ENCODE assay signal across 8 cellular contexts in the genomic region with DNA sequence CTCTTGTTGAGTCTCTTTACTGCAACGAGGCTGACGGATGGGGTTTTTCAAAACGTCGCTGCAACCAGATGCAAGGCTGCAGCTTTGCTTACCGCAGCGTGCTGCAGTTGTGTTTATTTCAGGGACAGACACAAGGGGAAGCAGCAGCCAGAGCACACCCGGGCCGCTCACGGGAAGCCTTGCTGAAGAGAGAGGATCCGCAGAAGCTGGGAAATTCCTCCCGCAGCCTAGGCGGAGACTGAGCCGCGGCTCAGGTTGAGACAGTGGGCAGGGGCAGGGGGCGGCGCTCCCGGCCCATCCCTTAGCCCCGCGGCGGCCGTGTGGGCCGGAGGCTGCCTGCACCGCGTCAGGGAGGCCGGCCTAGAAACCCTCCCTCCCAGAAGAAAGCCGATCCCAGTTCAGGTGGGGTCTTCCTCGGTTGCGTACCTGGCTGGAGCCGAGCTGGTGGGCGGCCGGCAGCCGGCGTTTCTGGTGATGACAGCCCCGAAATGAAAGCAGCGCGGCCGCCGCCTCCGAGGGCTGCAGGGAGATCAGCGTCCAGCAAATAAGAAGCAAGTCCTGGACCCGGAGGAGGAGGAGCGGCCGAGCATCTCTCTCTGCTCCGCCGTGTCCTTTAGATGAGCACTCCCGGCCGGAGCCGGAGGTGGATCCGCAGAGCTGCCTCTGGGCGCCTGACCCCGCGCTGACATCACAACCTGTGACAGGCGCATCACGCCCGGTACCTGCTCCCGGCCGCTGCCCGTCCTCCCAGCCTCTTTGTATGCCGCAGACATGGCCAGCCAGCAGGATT. TPM values are rescaled to one million over a fixed set of nuclear protein-coding genes. Genes with fewer than 3 reads are reported as not detected.
DNase-seq lines count a peak whose midpoint lies in the region; ATAC-seq and TF ChIP-seq lines count a peak whose summit lies in the region.

TSS of gene FRY (plus strand) at position 750 of the 790 bp plus-strand sequence. CDS start at position 772, 22 bp downstream.

- H3K4me1 ChIP-seq in NT2/D1 (ENCODE audit: insufficient read depth, insufficient read length) (no peaks in the 10 kb centered on the region), esophagus muscularis mucosa (peaks cover 13 to 29% (median 23%) of the 10 kb centered on the region in 4 donors), muscle layer of duodenum (ENCODE audit: control insufficient read depth in 1 of 2, insufficient read depth in 2 of 2, low read length in 2 of 2) (peaks cover 0 to 4% of the 10 kb centered on the region in 2 donors)

- H3K4me3 ChIP-seq in NT2/D1 (ENCODE audit: insufficient read length, low read depth): peak within 1 kb of the TSS; percentile 54
- peak within 1 kb of the TSS; percentile 75 to 85 (median 78) for H3K4me3 ChIP-seq in esophagus muscularis mucosa
- H3K4me3 ChIP-seq in muscle layer of duodenum (ENCODE audit: low read depth in 1 of 2, low read length in 2 of 2): peak within 1 kb of the TSS; percentile 69 to 70

- H3K27me3 ChIP-seq in NT2/D1 (ENCODE audit: insufficient read depth, insufficient read length): peaks cover 11% of the 10 kb centered on the region
- H3K27me3 ChIP-seq in esophagus muscularis mucosa: no peaks in the 10 kb centered on the region
- no peaks in the 10 kb centered on the region for H3K27me3 ChIP-seq in muscle layer of duodenum (ENCODE audit: low read depth, low read length)

- no peaks in the 10 kb centered on the region for H3K27me3 Mint-ChIP-seq in activated T-cell treated with anti-CD3 and anti-CD28 coated beads, Interleukin-2, amount 50 U/mL, for 72 hours (ENCODE audit: low read depth)
- H3K27me3 Mint-ChIP-seq in stimulated activated naive B cell treated with anti-CD40 and anti-IgM and Interleukin-4, amounts not matched to agents 10 μg/mL and 1 μg/mL and 100 μg/mL, for 72 hours: peaks cover 12 to 18% of the 10 kb centered on the region in 2 donors

- peak within 1 kb of the TSS; percentile 66 for H3K9ac ChIP-seq in NT2/D1 (ENCODE audit: insufficient read length, low read depth)

- H3K9me3 ChIP-seq in NT2/D1 (ENCODE audit: insufficient read depth, low read length) (no peaks in the 10 kb centered on the region), esophagus muscularis mucosa (no peaks in the 10 kb centered on the region), muscle layer of duodenum (ENCODE audit: control insufficient read depth in 1 of 2, low read length in 2 of 2) (no peaks in the 10 kb centered on the region)

- intact Hi-C loops in esophagus muscularis mucosa (cut with DNase I): loop anchor here (10.0 kb wide), 1 partner anchor 124 kb away; no protein-coding TSS in a partner anchor

- no peak for TF ChIP-seq EP300 in esophagus muscularis mucosa (IDR thresholded peaks at IDR 0.05)

- WGBS in esophagus muscularis mucosa: under 1% methylated on average over 25 of the region's 59 CpGs

- peaks cover 47% of the 10 kb centered on the region for H3K4me1 Mint-ChIP-seq in activated T-cell treated with anti-CD3 and anti-CD28 coated beads, Interleukin-2, amount 50 U/mL, for 72 hours (ENCODE audit: low read depth)
- peaks cover 8 to 15% of the 10 kb centered on the region in 2 donors for H3K4me1 Mint-ChIP-seq in stimulated activated naive B cell treated with anti-CD40 and anti-IgM and Interleukin-4, amounts not matched to agents 10 μg/mL and 1 μg/mL and 100 μg/mL, for 72 hours

- H3K36me3 ChIP-seq in NT2/D1 (ENCODE audit: insufficient read depth, insufficient read length, low read length): no peaks in the 10 kb centered on the region
- no peaks in the 10 kb centered on the region for H3K36me3 ChIP-seq in esophagus muscularis mucosa
- H3K36me3 ChIP-seq in muscle layer of duodenum (ENCODE audit: control insufficient read depth in 1 of 2, insufficient read depth in 2 of 2, low read length in 2 of 2): no peaks in the 10 kb centered on the region

- peak within 1 kb of the TSS; percentile 77 to 92 for H3K4me3 Mint-ChIP-seq in activated T-cell treated with anti-CD3 and anti-CD28 coated beads, Interleukin-2, amount 50 U/mL, for 72 hours
- peak within 1 kb of the TSS; percentile 88 to 93 for H3K4me3 Mint-ChIP-seq in stimulated activated naive B cell treated with anti-CD40 and anti-IgM and Interleukin-4, amounts not matched to agents 10 μg/mL and 1 μg/mL and 100 μg/mL, for 72 hours

- ATAC-seq in GM19324 (IDR thresholded peaks at IDR 0.05; ENCODE audit: low FRiP score, unreplicated experiment): peak; percentile 72
- ATAC-seq in HG03442 (IDR thresholded peaks at IDR 0.05; ENCODE audit: unreplicated experiment): peak; percentile 76
- peak; percentile 88 to 91 for ATAC-seq in activated T-cell treated with anti-CD3 and anti-CD28 coated beads, Interleukin-2, amount 50 U/mL, for 72 hours (replicated peaks in 1 of 2)
- ATAC-seq in stimulated activated naive B cell treated with anti-CD40 and anti-IgM and Interleukin-4, amounts not matched to agents 10 μg/mL and 1 μg/mL and 100 μg/mL, for 72 hours (replicated peaks): peak; percentile 86

- peak within 1 kb of the TSS; percentile 81 for H3K27ac Mint-ChIP-seq in activated T-cell treated with anti-CD3 and anti-CD28 coated beads, Interleukin-2, amount 50 U/mL, for 72 hours
- peak within 1 kb of the TSS; percentile 84 for H3K27ac Mint-ChIP-seq in stimulated activated naive B cell treated with anti-CD40 and anti-IgM and Interleukin-4, amounts not matched to agents 10 μg/mL and 1 μg/mL and 100 μg/mL, for 72 hours

- TF ChIP-seq POLR2A in esophagus muscularis mucosa (IDR thresholded peaks at IDR 0.05; ENCODE audit: low read depth): no peak

- DNase-seq in NT2/D1 (ENCODE audit: low read depth, low spot score) (peak; percentile 63), esophagus muscularis mucosa (ENCODE audit: extremely low spot score) (peak; percentile 93)
- peak; percentile 73 for DNase-seq in activated T-cell treated with anti-CD3 and anti-CD28 coated beads, Interleukin-2, amount 50 U/mL, for 72 hours
- DNase-seq in stimulated activated naive B cell treated with anti-CD40 and anti-IgM and Interleukin-4, amounts not matched to agents 10 μg/mL and 1 μg/mL and 100 μg/mL, for 72 hours: peak; percentile 37

- no peaks in the 10 kb centered on the region for H3K9me3 Mint-ChIP-seq in activated T-cell treated with anti-CD3 and anti-CD28 coated beads, Interleukin-2, amount 50 U/mL, for 72 hours
- no peaks in the 10 kb centered on the region for H3K9me3 Mint-ChIP-seq in stimulated activated naive B cell treated with anti-CD40 and anti-IgM and Interleukin-4, amounts not matched to agents 10 μg/mL and 1 μg/mL and 100 μg/mL, for 72 hours

- H3K27ac ChIP-seq in C4-2B (peak within 1 kb of the TSS; percentile 19), esophagus muscularis mucosa (replicated peaks in 1 of 4) (peak within 1 kb of the TSS; percentile 83 to 90 (median 88)), muscle layer of duodenum (ENCODE audit: low read length) (peak within 1 kb of the TSS; percentile 59)

- H3K36me3 Mint-ChIP-seq in activated T-cell treated with anti-CD3 and anti-CD28 coated beads, Interleukin-2, amount 50 U/mL, for 72 hours (ENCODE audit: insufficient read depth in 2 of 2): peaks cover 0 to 1% of the 10 kb centered on the region in 2 donors
- H3K36me3 Mint-ChIP-seq in stimulated activated naive B cell treated with anti-CD40 and anti-IgM and Interleukin-4, amounts not matched to agents 10 μg/mL and 1 μg/mL and 100 μg/mL, for 72 hours: no peaks in the 10 kb centered on the region

- TF ChIP-seq CTCF in C4-2B (conservative IDR thresholded peaks at IDR 0.05): no peak
- peak in 2 of 3 experiments; percentile 9 to 17 for TF ChIP-seq CTCF in esophagus muscularis mucosa (IDR thresholded peaks at IDR 0.05)

RNA-seq across cellular contexts. Expression of gene FRY, which starts in this region (rescaled TPM):
- 1 to 10 TPM; 6.5 to 7.6 TPM for total RNA-seq in activated T-cell treated with anti-CD3 and anti-CD28 coated beads, Interleukin-2, amount 50 U/mL, for 72 hours
- total RNA-seq in esophagus muscularis mucosa: 100 to 1,000 TPM; 104 to 276 (median 135) TPM

Comparison
In these comparisons a context has a peak if more than half of its experiments do, and no peak if none do; other contexts are left out.
1. Peak in every context shown above with its lines: DNase-seq, ATAC-seq, H3K4me3 ChIP-seq and H3K27ac ChIP-seq.
2. RNA of gene FRY (total RNA-seq): 104 to 276 TPM in esophagus muscularis mucosa; 6.5 to 7.6 TPM in activated T-cell treated with anti-CD3 and anti-CD28 coated beads, Interleukin-2, amount 50 U/mL, for 72 hours; every median in the first group is over 10 times any median in the second.
3. H3K27ac ChIP-seq: peak in every context shown above with its lines; median percentile 88 in esophagus muscularis mucosa; 59 in muscle layer of duodenum; 19 in C4-2B.
4. DNase-seq: peak in every context shown above with its lines; median percentile 93 in esophagus muscularis mucosa; 73 in activated T-cell treated with anti-CD3 and anti-CD28 coated beads, Interleukin-2, amount 50 U/mL, for 72 hours; 63 in NT2/D1; 37 in stimulated activated naive B cell treated with anti-CD40 and anti-IgM and Interleukin-4, amounts not matched to agents 10 μg/mL and 1 μg/mL and 100 μg/mL, for 72 hours.